ENCODE assay signal across 28 cellular contexts in the genomic region with DNA sequence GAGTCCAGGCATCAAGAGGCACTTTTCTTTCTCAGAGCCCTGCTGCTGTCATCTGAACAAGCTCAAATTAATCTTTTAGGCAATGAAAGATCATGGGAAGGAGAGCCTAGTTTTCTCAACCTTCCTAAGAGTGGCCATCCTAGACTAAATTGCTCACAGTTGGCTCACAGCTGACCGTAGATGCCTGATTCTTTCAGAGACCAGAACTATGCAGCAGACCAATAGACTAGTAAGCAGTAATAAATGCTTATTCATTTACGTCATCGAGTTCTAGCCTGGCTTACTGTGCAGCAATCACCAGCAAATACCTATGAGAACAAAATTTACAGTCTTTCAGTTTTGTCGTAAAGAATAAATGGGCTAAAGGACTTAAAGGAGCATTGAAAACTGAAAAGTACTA.
"Had no signal": no experiment of that assay in that cellular context is flagged by ENCODE, and none has a peak within 500 bp of the region (broad histone marks: within the 10 kb centered on the region; RNA-seq: fewer than 3 reads in every experiment).

No MANE protein-coding gene starts in this region.

- ATAC-seq: body of pancreas; left colon; naive thymus-derived CD4-positive, alpha-beta T cell had no signal

- H3K27ac ChIP-seq: body of pancreas, esophagus muscularis mucosa, ovary, prostate gland, spleen, tibial nerve had no signal

- H3K27me3 ChIP-seq: body of pancreas, esophagus muscularis mucosa, ovary, spleen, tibial nerve had no signal

- H3K4me1 ChIP-seq: body of pancreas, esophagus muscularis mucosa, prostate gland, spleen, tibial nerve had no signal

- H3K4me3 ChIP-seq: body of pancreas, esophagus muscularis mucosa, ovary, prostate gland, spleen, tibial nerve had no signal

- FAIRE-seq: colon, frontal cortex, kidney had no signal

- DNase-seq: activated CD4-positive, alpha-beta memory T cell treated with anti-CD3 and anti-CD28 coated beads for 36 hours; activated CD4-positive, alpha-beta T cell treated with anti-CD3 and anti-CD28 coated beads, Interleukin-2, amount 10 ng/mL, durations not matched to agents 24 days and 14 days; activated CD4-positive, CD25-positive, alpha-beta regulatory T cell treated with anti-CD3 and anti-CD28 coated beads, Interleukin-2, amount 50 U/mL, for 72 hours; activated CD8-positive, alpha-beta memory T cell treated with anti-CD3 and anti-CD28 coated beads, Interleukin-2, amount 50 U/mL, for 4 hours; activated gamma-delta T cell; activated naive CD4-positive, alpha-beta T cell treated with anti-CD3 and anti-CD28 coated beads, Interleukin-2, amount 10 ng/mL, durations not matched to agents 7 days and 5 days; activated naive CD8-positive, alpha-beta T cell treated with anti-CD3 and anti-CD28 coated beads, Interleukin-2, amount 10 ng/mL, durations not matched to agents 7 days and 5 days; activated T-cell treated with anti-CD3 and anti-CD28 coated beads, Interleukin-2, amount 50 U/mL, for 1 hour; amygdala; body of pancreas; dermis blood vessel endothelial cell; effector CD4-positive, alpha-beta T cell; hippocampal formation; immature natural killer cell; kidney; left colon; midbrain; naive thymus-derived CD4-positive, alpha-beta T cell; ovary; retina; spleen; stimulated activated naive CD4-positive, alpha-beta T cell; T-helper 2 cell had no signal

- H3K9me3 ChIP-seq: body of pancreas, esophagus muscularis mucosa, ovary, prostate gland, spleen, tibial nerve had no signal

- H3K36me3 ChIP-seq: esophagus muscularis mucosa, ovary, prostate gland, spleen, tibial nerve had no signal
